ENCODE assay signal across 1 cellular context in the genomic region with DNA sequence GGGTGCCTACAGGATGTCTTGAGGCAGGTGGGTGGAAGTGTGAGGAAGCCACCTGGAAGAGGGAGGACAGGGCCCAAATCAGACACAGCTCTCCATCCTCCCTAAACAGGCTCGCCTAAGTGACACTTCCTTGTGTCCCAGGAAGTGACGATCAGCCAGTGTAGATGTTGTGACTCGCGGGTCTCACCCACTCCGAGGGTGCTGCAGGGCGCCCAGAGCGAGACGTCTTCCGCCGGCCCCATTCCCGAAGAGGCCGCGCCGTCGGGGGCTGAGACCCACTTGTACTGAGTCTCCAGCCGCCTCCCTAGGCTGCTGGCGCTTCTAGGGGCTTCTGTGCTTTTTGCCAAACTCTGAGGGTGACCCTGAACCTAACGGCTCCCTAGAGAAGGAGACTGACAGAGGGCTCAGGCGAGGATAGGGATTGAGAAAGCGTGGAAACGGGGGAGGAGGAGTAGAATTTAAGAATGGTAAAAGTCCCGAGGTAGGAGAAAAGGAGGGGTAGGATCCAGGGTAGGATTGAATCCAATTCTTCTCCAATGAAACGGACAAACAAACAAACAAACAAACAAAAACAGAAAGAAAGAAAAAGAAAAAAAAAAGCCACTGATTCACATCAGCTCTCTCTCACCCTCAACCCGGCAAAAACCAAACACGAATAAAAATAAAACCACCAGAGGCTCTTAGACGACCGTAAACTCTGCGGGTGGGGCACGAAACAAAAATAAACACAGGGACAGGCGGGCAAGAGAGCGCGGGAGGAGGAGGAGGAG.
TF ChIP-seq lines count a peak whose summit lies in the region.

No MANE protein-coding gene starts in this region.

TF ChIP-seq in GM12878, 131 proteins besides CTCF, POLR2A, EP300 and RAD21 (continued from another document):
- no peak for TF ChIP-seq ZNF217 (IDR thresholded peaks at IDR 0.05)
